1 cellular context compared by ENCODE assay signal in the genomic region with DNA sequence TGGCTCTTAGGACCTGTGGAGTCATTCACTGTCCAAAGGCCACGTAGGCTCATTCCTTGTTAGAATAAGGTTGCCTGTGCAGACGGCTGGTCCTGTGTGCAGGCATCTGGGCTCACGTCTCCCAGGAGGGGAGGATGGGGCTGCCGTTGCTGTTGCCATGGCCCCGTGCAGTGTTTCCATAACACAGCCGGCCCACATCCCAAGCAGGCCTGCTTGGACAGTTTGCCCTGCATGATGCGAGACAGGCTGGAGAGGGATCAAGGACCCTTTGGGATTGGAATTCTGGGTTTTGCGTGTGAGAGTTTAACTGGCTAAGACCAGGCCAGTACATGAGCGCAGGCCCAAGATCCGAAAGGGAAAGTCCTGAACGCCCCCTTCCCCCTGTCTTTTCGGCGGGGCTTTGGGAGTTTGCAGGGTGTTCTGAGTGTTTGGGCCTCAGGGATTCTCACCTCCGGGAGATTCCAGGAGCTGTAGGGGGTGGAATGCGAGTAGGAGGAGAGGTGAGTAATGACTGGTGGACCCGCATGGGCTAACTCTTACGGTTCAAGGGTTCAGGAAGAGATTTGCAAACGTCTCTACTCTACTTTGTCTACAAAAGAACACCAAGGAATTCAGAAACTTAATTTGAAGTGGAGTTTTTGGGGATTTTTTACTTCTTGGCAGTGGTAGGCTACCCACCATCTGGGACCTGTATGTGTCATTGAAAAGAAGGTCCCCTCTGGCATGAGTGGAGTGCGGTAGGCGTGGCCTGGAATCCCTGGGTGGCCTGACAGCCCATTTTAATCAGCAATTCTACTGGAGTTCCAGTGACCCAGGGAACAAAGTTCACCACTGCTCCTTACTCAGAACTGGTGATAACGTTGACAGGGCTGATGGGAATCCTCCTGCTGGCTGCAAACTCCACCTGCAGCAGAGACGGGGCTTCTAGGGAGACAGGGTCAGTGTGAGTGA.
TF ChIP-seq lines count a peak whose summit lies in the region.

No MANE protein-coding gene starts in this region.

TF ChIP-seq in HepG2, 621 proteins besides CTCF, POLR2A, EP300 and RAD21 (continued from another document and continues in another):
- TF ChIP-seq, protein P1, sequence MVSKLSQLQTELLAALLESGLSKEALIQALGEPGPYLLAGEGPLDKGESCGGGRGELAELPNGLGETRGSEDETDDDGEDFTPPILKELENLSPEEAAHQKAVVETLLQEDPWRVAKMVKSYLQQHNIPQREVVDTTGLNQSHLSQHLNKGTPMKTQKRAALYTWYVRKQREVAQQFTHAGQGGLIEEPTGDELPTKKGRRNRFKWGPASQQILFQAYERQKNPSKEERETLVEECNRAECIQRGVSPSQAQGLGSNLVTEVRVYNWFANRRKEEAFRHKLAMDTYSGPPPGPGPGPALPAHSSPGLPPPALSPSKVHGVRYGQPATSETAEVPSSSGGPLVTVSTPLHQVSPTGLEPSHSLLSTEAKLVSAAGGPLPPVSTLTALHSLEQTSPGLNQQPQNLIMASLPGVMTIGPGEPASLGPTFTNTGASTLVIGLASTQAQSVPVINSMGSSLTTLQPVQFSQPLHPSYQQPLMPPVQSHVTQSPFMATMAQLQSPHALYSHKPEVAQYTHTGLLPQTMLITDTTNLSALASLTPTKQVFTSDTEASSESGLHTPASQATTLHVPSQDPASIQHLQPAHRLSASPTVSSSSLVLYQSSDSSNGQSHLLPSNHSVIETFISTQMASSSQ (IDR thresholded peaks at IDR 0.05; ENCODE audit: low read depth) = no peak
- TF ChIP-seq, protein P1 (CRISPR knock-in tag; IDR thresholded peaks at IDR 0.05; ENCODE audit: borderline replicate concordance) = no peak
- TF ChIP-seq CBX2 (IDR thresholded peaks at IDR 0.05; ENCODE audit: low read depth, low read length) = no peak
- no peak for TF ChIP-seq CBX2 (CRISPR knock-in tag; IDR thresholded peaks at IDR 0.05; ENCODE audit: low read depth)
- peak; percentile 51 for TF ChIP-seq HDAC2 (CRISPR knock-in tag; IDR thresholded peaks at IDR 0.05)
- TF ChIP-seq ZNF468 (CRISPR knock-in tag; IDR thresholded peaks at IDR 0.05) = no peak
- TF ChIP-seq, protein P2, sequence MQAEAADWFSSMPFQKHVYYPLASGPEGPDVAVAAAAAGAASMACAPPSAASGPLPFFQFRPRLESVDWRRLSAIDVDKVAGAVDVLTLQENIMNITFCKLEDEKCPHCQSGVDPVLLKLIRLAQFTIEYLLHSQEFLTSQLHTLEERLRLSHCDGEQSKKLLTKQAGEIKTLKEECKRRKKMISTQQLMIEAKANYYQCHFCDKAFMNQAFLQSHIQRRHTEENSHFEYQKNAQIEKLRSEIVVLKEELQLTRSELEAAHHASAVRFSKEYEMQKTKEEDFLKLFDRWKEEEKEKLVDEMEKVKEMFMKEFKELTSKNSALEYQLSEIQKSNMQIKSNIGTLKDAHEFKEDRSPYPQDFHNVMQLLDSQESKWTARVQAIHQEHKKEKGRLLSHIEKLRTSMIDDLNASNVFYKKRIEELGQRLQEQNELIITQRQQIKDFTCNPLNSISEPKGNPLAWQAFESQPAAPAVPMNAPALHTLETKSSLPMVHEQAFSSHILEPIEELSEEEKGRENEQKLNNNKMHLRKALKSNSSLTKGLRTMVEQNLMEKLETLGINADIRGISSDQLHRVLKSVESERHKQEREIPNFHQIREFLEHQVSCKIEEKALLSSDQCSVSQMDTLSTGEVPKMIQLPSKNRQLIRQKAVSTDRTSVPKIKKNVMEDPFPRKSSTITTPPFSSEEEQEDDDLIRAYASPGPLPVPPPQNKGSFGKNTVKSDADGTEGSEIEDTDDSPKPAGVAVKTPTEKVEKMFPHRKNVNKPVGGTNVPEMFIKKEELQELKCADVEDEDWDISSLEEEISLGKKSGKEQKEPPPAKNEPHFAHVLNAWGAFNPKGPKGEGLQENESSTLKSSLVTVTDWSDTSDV (CRISPR knock-in tag; IDR thresholded peaks at IDR 0.05) = no peak
- 0 out of 2 replicates have a peak, but pooled peaks have one; percentile 7 for TF ChIP-seq MAZ (IDR thresholded peaks at IDR 0.05; ENCODE audit: borderline replicate concordance, low read depth, low read length)
- TF ChIP-seq MAZ (CRISPR knock-in tag; IDR thresholded peaks at IDR 0.05; ENCODE audit: low read depth) = 0 out of 2 replicates have a peak, but pooled peaks have one; percentile 49
- TF ChIP-seq, protein P3, sequence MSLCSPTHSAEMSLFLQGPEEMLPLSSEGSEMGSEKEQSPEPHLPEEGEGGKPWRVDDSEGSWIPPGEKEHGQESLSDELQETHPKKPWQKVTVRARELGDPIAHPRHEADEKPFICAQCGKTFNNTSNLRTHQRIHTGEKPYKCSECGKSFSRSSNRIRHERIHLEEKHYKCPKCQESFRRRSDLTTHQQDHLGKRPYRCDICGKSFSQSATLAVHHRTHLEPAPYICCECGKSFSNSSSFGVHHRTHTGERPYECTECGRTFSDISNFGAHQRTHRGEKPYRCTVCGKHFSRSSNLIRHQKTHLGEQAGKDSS (CRISPR knock-in tag; IDR thresholded peaks at IDR 0.05; ENCODE audit: borderline replicate concordance, low read depth) = no peak
- TF ChIP-seq PTBP1 (IDR thresholded peaks at IDR 0.05; ENCODE audit: low read depth, low read length, poor library complexity, severe bottlenecking) = no peak
- TF ChIP-seq HCFC1 (IDR thresholded peaks at IDR 0.05; ENCODE audit: low read depth, low read length) = no peak
- TF ChIP-seq, protein P4, sequence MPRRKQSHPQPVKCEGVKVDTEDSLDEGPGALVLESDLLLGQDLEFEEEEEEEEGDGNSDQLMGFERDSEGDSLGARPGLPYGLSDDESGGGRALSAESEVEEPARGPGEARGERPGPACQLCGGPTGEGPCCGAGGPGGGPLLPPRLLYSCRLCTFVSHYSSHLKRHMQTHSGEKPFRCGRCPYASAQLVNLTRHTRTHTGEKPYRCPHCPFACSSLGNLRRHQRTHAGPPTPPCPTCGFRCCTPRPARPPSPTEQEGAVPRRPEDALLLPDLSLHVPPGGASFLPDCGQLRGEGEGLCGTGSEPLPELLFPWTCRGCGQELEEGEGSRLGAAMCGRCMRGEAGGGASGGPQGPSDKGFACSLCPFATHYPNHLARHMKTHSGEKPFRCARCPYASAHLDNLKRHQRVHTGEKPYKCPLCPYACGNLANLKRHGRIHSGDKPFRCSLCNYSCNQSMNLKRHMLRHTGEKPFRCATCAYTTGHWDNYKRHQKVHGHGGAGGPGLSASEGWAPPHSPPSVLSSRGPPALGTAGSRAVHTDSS (CRISPR knock-in tag; conservative IDR thresholded peaks at IDR 0.05) = no peak
- 0 out of 2 replicates have a peak, but pooled peaks have one; percentile 30 for TF ChIP-seq SOX5 (CRISPR knock-in tag; IDR thresholded peaks at IDR 0.05; ENCODE audit: borderline replicate concordance)
- no peak for TF ChIP-seq ZBTB42 (CRISPR knock-in tag; IDR thresholded peaks at IDR 0.05)
- peak; percentile 68; the same call in 1 of the 2 replicates for TF ChIP-seq GATAD2A (CRISPR knock-in tag; IDR thresholded peaks at IDR 0.05)
- TF ChIP-seq SCMH1 (CRISPR knock-in tag; IDR thresholded peaks at IDR 0.05; ENCODE audit: borderline replicate concordance) = no peak
- TF ChIP-seq, protein P5, sequence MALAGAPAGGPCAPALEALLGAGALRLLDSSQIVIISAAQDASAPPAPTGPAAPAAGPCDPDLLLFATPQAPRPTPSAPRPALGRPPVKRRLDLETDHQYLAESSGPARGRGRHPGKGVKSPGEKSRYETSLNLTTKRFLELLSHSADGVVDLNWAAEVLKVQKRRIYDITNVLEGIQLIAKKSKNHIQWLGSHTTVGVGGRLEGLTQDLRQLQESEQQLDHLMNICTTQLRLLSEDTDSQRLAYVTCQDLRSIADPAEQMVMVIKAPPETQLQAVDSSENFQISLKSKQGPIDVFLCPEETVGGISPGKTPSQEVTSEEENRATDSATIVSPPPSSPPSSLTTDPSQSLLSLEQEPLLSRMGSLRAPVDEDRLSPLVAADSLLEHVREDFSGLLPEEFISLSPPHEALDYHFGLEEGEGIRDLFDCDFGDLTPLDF (CRISPR knock-in tag; IDR thresholded peaks at IDR 0.05) = no peak
- no peak for TF ChIP-seq ZNF674 (CRISPR knock-in tag; IDR thresholded peaks at IDR 0.05; ENCODE audit: low read depth)
- TF ChIP-seq YEATS2 (CRISPR knock-in tag; IDR thresholded peaks at IDR 0.05; ENCODE audit: borderline replicate concordance) = no peak
- TF ChIP-seq ZNF253 (CRISPR knock-in tag; IDR thresholded peaks at IDR 0.05; ENCODE audit: borderline replicate concordance) = no peak
- TF ChIP-seq GATAD1 (CRISPR knock-in tag; IDR thresholded peaks at IDR 0.05) = 0 out of 2 replicates have a peak, but pooled peaks have one; percentile 22
- TF ChIP-seq, protein P6, sequence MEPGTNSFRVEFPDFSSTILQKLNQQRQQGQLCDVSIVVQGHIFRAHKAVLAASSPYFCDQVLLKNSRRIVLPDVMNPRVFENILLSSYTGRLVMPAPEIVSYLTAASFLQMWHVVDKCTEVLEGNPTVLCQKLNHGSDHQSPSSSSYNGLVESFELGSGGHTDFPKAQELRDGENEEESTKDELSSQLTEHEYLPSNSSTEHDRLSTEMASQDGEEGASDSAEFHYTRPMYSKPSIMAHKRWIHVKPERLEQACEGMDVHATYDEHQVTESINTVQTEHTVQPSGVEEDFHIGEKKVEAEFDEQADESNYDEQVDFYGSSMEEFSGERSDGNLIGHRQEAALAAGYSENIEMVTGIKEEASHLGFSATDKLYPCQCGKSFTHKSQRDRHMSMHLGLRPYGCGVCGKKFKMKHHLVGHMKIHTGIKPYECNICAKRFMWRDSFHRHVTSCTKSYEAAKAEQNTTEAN (CRISPR knock-in tag; conservative IDR thresholded peaks at IDR 0.05) = no peak
- TF ChIP-seq, protein P7, sequence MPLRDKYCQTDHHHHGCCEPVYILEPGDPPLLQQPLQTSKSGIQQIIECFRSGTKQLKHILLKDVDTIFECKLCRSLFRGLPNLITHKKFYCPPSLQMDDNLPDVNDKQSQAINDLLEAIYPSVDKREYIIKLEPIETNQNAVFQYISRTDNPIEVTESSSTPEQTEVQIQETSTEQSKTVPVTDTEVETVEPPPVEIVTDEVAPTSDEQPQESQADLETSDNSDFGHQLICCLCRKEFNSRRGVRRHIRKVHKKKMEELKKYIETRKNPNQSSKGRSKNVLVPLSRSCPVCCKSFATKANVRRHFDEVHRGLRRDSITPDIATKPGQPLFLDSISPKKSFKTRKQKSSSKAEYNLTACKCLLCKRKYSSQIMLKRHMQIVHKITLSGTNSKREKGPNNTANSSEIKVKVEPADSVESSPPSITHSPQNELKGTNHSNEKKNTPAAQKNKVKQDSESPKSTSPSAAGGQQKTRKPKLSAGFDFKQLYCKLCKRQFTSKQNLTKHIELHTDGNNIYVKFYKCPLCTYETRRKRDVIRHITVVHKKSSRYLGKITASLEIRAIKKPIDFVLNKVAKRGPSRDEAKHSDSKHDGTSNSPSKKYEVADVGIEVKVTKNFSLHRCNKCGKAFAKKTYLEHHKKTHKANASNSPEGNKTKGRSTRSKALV (CRISPR knock-in tag; IDR thresholded peaks at IDR 0.05) = no peak
- TF ChIP-seq NR1H2 (CRISPR knock-in tag; IDR thresholded peaks at IDR 0.05; ENCODE audit: borderline replicate concordance, low read depth) = no peak
- TF ChIP-seq, protein P8, sequence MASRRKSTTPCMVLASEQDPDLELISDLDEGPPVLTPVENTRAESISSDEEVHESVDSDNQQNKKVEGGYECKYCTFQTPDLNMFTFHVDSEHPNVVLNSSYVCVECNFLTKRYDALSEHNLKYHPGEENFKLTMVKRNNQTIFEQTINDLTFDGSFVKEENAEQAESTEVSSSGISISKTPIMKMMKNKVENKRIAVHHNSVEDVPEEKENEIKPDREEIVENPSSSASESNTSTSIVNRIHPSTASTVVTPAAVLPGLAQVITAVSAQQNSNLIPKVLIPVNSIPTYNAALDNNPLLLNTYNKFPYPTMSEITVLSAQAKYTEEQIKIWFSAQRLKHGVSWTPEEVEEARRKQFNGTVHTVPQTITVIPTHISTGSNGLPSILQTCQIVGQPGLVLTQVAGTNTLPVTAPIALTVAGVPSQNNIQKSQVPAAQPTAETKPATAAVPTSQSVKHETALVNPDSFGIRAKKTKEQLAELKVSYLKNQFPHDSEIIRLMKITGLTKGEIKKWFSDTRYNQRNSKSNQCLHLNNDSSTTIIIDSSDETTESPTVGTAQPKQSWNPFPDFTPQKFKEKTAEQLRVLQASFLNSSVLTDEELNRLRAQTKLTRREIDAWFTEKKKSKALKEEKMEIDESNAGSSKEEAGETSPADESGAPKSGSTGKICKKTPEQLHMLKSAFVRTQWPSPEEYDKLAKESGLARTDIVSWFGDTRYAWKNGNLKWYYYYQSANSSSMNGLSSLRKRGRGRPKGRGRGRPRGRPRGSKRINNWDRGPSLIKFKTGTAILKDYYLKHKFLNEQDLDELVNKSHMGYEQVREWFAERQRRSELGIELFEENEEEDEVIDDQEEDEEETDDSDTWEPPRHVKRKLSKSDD (CRISPR knock-in tag; IDR thresholded peaks at IDR 0.05; ENCODE audit: low read depth) = no peak
- TF ChIP-seq, protein P9, sequence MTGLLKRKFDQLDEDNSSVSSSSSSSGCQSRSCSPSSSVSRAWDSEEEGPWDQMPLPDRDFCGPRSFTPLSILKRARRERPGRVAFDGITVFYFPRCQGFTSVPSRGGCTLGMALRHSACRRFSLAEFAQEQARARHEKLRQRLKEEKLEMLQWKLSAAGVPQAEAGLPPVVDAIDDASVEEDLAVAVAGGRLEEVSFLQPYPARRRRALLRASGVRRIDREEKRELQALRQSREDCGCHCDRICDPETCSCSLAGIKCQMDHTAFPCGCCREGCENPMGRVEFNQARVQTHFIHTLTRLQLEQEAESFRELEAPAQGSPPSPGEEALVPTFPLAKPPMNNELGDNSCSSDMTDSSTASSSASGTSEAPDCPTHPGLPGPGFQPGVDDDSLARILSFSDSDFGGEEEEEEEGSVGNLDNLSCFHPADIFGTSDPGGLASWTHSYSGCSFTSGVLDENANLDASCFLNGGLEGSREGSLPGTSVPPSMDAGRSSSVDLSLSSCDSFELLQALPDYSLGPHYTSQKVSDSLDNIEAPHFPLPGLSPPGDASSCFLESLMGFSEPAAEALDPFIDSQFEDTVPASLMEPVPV (CRISPR knock-in tag; IDR thresholded peaks at IDR 0.05) = no peak
- TF ChIP-seq HMG20A (CRISPR knock-in tag; IDR thresholded peaks at IDR 0.05; ENCODE audit: borderline replicate concordance) = peak; percentile 33; the same call in 1 of the 2 replicates
- no peak for TF ChIP-seq ZFP90 (CRISPR knock-in tag; IDR thresholded peaks at IDR 0.05; ENCODE audit: borderline replicate concordance)
- no peak for TF ChIP-seq CCAR2 (optimal IDR thresholded peaks at IDR 0.05; ENCODE audit: low read depth, low read length)
- no peak for TF ChIP-seq ZNF775 (CRISPR knock-in tag; IDR thresholded peaks at IDR 0.05; ENCODE audit: borderline replicate concordance)
- TF ChIP-seq ZNF124 (CRISPR knock-in tag; IDR thresholded peaks at IDR 0.05) = no peak
- TF ChIP-seq NR2F1 (CRISPR knock-in tag; IDR thresholded peaks at IDR 0.05) = no peak; a peak in 1 of 4 replicates
- no peak for TF ChIP-seq ZNF235 (CRISPR knock-in tag; IDR thresholded peaks at IDR 0.05; ENCODE audit: borderline replicate concordance)
- no peak for TF ChIP-seq RBM22 (optimal IDR thresholded peaks at IDR 0.05; ENCODE audit: low read length)
- no peak for TF ChIP-seq ZSCAN31 (CRISPR knock-in tag; IDR thresholded peaks at IDR 0.05; ENCODE audit: low read depth)
- peak; percentile 31; the same call in 1 of the 2 replicates for TF ChIP-seq BCL6 (CRISPR knock-in tag; IDR thresholded peaks at IDR 0.05)
